18 cellular contexts compared by ENCODE assay signal in the genomic region with DNA sequence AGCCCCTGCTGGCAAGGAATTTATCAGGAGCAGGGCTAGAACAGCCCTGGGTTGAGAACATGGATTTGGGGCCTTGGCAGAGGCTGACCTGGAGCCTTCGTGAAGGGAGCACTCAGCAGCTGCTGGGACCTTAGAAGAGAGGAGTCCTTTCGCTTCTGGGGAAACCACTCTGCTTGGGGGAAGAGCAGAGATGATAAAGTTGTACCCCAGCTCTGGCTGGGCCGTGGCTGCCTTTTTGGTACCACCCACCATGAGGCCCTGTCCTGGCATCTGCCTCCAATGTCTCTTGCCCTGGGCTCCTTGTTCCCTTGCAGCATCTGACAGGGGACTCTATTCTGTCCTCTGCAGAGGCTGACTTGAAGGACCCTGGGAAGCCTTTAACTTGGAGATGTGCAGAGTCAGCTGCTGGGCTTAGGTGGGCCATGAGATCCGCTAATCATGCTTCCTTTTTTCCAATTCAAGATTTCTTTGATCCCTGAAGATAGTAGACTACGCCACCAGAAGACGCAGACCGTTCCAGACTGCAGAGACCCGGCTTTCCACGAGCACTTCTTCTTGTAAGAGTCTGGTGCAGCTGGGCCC. TPM values are rescaled to one million over a fixed set of nuclear protein-coding genes. Genes with fewer than 3 reads are reported as not detected.
A peak's percentile ranks its signal among the peaks of the same experiment; 100 is the strongest.
DNase-seq lines count a peak whose midpoint lies in the region; ATAC-seq and TF ChIP-seq lines count a peak whose summit lies in the region.
"Had no signal": no experiment of that assay in that cellular context is flagged by ENCODE, and none has a peak within 500 bp of the region (broad histone marks: within the 10 kb centered on the region; RNA-seq: fewer than 3 reads in every experiment).

No MANE protein-coding gene starts in this region.

- CTCF ChIA-PET in AG04450 (lab: Charles Lee) = interaction anchor here (0.6 to 1.4 kb wide), 4 partner anchors 9 to 175 kb away, joined by 3 to 4 read pairs (median 4); no protein-coding TSS in a partner anchor

- H3K9me3 ChIP-seq in AG04450 (ENCODE audit: control insufficient read depth, insufficient read depth, low read length) (no peaks in the 10 kb centered on the region), ascending aorta (no peaks in the 10 kb centered on the region)
- H3K9me3 ChIP-seq: breast epithelium, SJSA1 had no signal

- no peaks in the 10 kb centered on the region for H3K27me3 ChIP-seq in AG04450 (ENCODE audit: control insufficient read depth, insufficient read depth, low read length)
- H3K27me3 ChIP-seq in ascending aorta = no peaks in the 10 kb centered on the region
- H3K27me3 ChIP-seq in rectal smooth muscle tissue (ENCODE audit: control insufficient read depth, insufficient read depth, low read length) = no peaks in the 10 kb centered on the region
- H3K27me3 ChIP-seq: breast epithelium, SJSA1 had no signal

- H3K27ac ChIP-seq in AG04450 (ENCODE audit: low read depth, low read length) (peak overlapping the region; percentile 61), ascending aorta (peak overlapping the region; percentile 96 to 97), rectal smooth muscle tissue (ENCODE audit: low read depth, low read length) (peak overlapping the region; percentile 80)
- H3K27ac ChIP-seq: breast epithelium had no signal

- H3K27me3 Mint-ChIP-seq in progenitor cell of endocrine pancreas = no peaks in the 10 kb centered on the region
- H3K27me3 Mint-ChIP-seq: activated naive CD8-positive, alpha-beta T cell treated with anti-CD3 and anti-CD28 coated beads, Interleukin-2, amount 10 ng/mL, durations not matched to agents 7 days and 5 days had no signal

- H3K4me1 ChIP-seq in ascending aorta (peaks cover 9 to 66% of the 10 kb centered on the region in 2 donors), rectal smooth muscle tissue (ENCODE audit: control insufficient read depth, insufficient read depth, low read length) (peaks cover 23% of the 10 kb centered on the region)
- H3K4me1 ChIP-seq: breast epithelium had no signal

- intact Hi-C loops in ascending aorta (cut with DNase I) (loop anchor here (1.0 kb wide), 1 partner anchor 28 kb away; no protein-coding TSS in a partner anchor), left ventricle myocardium superior (cut with micrococcal nuclease) (no loop called here)

- no peaks in the 10 kb centered on the region for H3K36me3 ChIP-seq in ascending aorta
- H3K36me3 ChIP-seq in rectal smooth muscle tissue (ENCODE audit: control insufficient read depth, insufficient read depth, low read length) = no peaks in the 10 kb centered on the region
- H3K36me3 ChIP-seq: breast epithelium, SJSA1 had no signal

- H3K4me1 Mint-ChIP-seq in progenitor cell of endocrine pancreas (ENCODE audit: low read depth) = no peaks in the 10 kb centered on the region

- DNase-seq in AG04450 (ENCODE audit: low read depth, low spot score) (no peak), ascending aorta (ENCODE audit: low spot score in 2 of 2) (peak in 1 of 2 donors; percentile 63), left ventricle myocardium superior (no peak), NCI-H2029 (lab: John Stamatoyannopoulos, UW) (no peak), progenitor cell of endocrine pancreas (ENCODE audit: low spot score, unreplicated experiment) (no peak), DMS53 (lab: John Stamatoyannopoulos, UW) (no peak)
- DNase-seq: activated naive CD8-positive, alpha-beta T cell treated with anti-CD3 and anti-CD28 coated beads, Interleukin-2, amount 10 ng/mL, durations not matched to agents 7 days and 5 days; NCI-H2107; NCI-H82; occipital lobe; stimulated activated naive CD8-positive, alpha-beta T cell treated with anti-CD3 and anti-CD28 coated beads, Interleukin-15, Interleukin-2, amounts not matched to agents 100 U/mL and 50 U/mL, for 24 hours had no signal

- H3K9ac ChIP-seq in rectal smooth muscle tissue (ENCODE audit: low read length) = no peak overlapping the region

- no peak overlapping the region for H3K27ac Mint-ChIP-seq in progenitor cell of endocrine pancreas
- H3K27ac Mint-ChIP-seq: activated naive CD8-positive, alpha-beta T cell treated with anti-CD3 and anti-CD28 coated beads, Interleukin-2, amount 10 ng/mL, durations not matched to agents 7 days and 5 days; GM23338; T-helper 2 cell treated with Interferon-gamma antibody and Interleukin-4, amounts not matched to agents 5 μg/mL and 100 μg/mL, for 36 hours had no signal

- TF ChIP-seq CTCF in AG04450 (IDR thresholded peaks at IDR 0.05; ENCODE audit: low read depth, low read length) = no peak
- TF ChIP-seq CTCF in ascending aorta (IDR thresholded peaks at IDR 0.05) = no peak
- no peak for TF ChIP-seq CTCF in progenitor cell of endocrine pancreas (IDR thresholded peaks at IDR 0.05; ENCODE audit: unreplicated experiment)

- H3K4me3 Mint-ChIP-seq in progenitor cell of endocrine pancreas (ENCODE audit: low read depth) = no peak overlapping the region
- H3K4me3 Mint-ChIP-seq: activated naive CD8-positive, alpha-beta T cell treated with anti-CD3 and anti-CD28 coated beads, Interleukin-2, amount 10 ng/mL, durations not matched to agents 7 days and 5 days; CD14-positive monocyte; GM23338; T-helper 2 cell treated with Interferon-gamma antibody and Interleukin-4, amounts not matched to agents 5 μg/mL and 100 μg/mL, for 36 hours had no signal

- H3K4me3 ChIP-seq in AG04450 (ENCODE audit: low read depth, low read length) (no peak overlapping the region), ascending aorta (no peak overlapping the region), rectal smooth muscle tissue (ENCODE audit: low read length) (no peak overlapping the region)
- H3K4me3 ChIP-seq: breast epithelium, GM23338, SJSA1 had no signal

- H3K9me3 Mint-ChIP-seq in progenitor cell of endocrine pancreas (ENCODE audit: low read depth) = no peaks in the 10 kb centered on the region
- H3K9me3 Mint-ChIP-seq: activated naive CD8-positive, alpha-beta T cell treated with anti-CD3 and anti-CD28 coated beads, Interleukin-2, amount 10 ng/mL, durations not matched to agents 7 days and 5 days; GM23338; T-helper 2 cell treated with Interferon-gamma antibody and Interleukin-4, amounts not matched to agents 5 μg/mL and 100 μg/mL, for 36 hours had no signal

- POLR2A ChIA-PET in AG04450 (lab: Yijun Ruan, JAX) = interaction anchor here (0.6 to 2.4 kb wide), 5 partner anchors 12 to 115 kb away, joined by 3 to 16 read pairs (median 8); a partner anchor contains a TSS

- peaks cover 8% of the 10 kb centered on the region for H3K36me3 Mint-ChIP-seq in progenitor cell of endocrine pancreas (ENCODE audit: insufficient read depth)
- H3K36me3 Mint-ChIP-seq: activated naive CD8-positive, alpha-beta T cell treated with anti-CD3 and anti-CD28 coated beads, Interleukin-2, amount 10 ng/mL, durations not matched to agents 7 days and 5 days; CD14-positive monocyte had no signal

- ATAC-seq in left ventricle myocardium superior (peak; percentile 2), GM19023 (IDR thresholded peaks at IDR 0.05; ENCODE audit: unreplicated experiment) (no peak)
- ATAC-seq: GM23338; stimulated activated naive CD8-positive, alpha-beta T cell treated with anti-CD3 and anti-CD28 coated beads, Interleukin-15, Interleukin-2, amounts not matched to agents 100 U/mL and 50 U/mL, for 24 hours had no signal

RNA-seq across cellular contexts. Expression of a gene that starts 20.2 kb away (rescaled TPM):
- polyA plus RNA-seq in AG04450 (2011; rRNA removed) = 41.0 and 50.1 TPM in 2 replicates
- polyA minus RNA-seq in AG04450 (2011; rRNA and poly(A)+ RNA removed) = 32.4 and 42.9 TPM in 2 replicates
- total RNA-seq in ascending aorta (125 TPM), left ventricle myocardium superior (115 TPM), progenitor cell of endocrine pancreas (39.3 and 44.2 TPM in 2 replicates)
